ENCODE assay signal across 14 cellular contexts in genomic region chr2:223314831-223315230, GRCh38.
"Had no signal": no experiment of that assay in that cellular context is flagged by ENCODE, and none has a peak within 500 bp of the region (broad histone marks: within the 10 kb centered on the region; RNA-seq: fewer than 3 reads in every experiment).

No MANE protein-coding gene starts in this region.

- H3K4me3 ChIP-seq: cardiac muscle cell, suprapubic skin, upper lobe of left lung had no signal

- DNase-seq: activated CD8-positive, alpha-beta memory T cell treated with anti-CD3 and anti-CD28 coated beads, Interleukin-2, amount 50 U/mL, for 4 hours; activated CD8-positive, alpha-beta T cell treated with anti-CD3 and anti-CD28 coated beads for 36 hours; activated gamma-delta T cell treated with Interleukin-2 at 50 U/mL for 16 hours; activated naive CD8-positive, alpha-beta T cell treated with anti-CD3 and anti-CD28 coated beads for 36 hours; activated T-cell treated with anti-CD3 and anti-CD28 coated beads, Interleukin-2, amount 50 U/mL, for 72 hours; islet precursor cell; left ventricle myocardium superior; mesendoderm; stimulated activated CD4-positive, alpha-beta T cell treated with anti-CD3 and anti-CD28 coated beads, Interleukin-2, amount 100 ng/mL, for 48 hours; stimulated activated naive CD8-positive, alpha-beta T cell treated with anti-CD3 and anti-CD28 coated beads, Interleukin-15, Interleukin-2, amounts not matched to agents 100 U/mL and 50 U/mL, for 24 hours; T-helper 9 cell; upper lobe of left lung had no signal

- H3K27me3 ChIP-seq: cardiac muscle cell, suprapubic skin, upper lobe of left lung had no signal

- H3K27ac ChIP-seq: cardiac muscle cell, suprapubic skin, upper lobe of left lung had no signal

- H3K9me3 ChIP-seq: upper lobe of left lung had no signal

- H3K9me3 Mint-ChIP-seq: activated CD8-positive, alpha-beta T cell treated with anti-CD3 and anti-CD28 coated beads for 36 hours; activated naive CD8-positive, alpha-beta T cell treated with anti-CD3 and anti-CD28 coated beads for 36 hours had no signal

- H3K4me1 Mint-ChIP-seq: activated naive CD8-positive, alpha-beta T cell treated with anti-CD3 and anti-CD28 coated beads for 36 hours had no signal

- H3K4me1 ChIP-seq: suprapubic skin, upper lobe of left lung had no signal

- H3K27me3 Mint-ChIP-seq: activated CD8-positive, alpha-beta T cell treated with anti-CD3 and anti-CD28 coated beads for 36 hours; activated naive CD8-positive, alpha-beta T cell treated with anti-CD3 and anti-CD28 coated beads for 36 hours had no signal

- H3K4me3 Mint-ChIP-seq: activated CD8-positive, alpha-beta T cell treated with anti-CD3 and anti-CD28 coated beads for 36 hours; activated naive CD8-positive, alpha-beta T cell treated with anti-CD3 and anti-CD28 coated beads for 36 hours; activated T-cell treated with anti-CD3 and anti-CD28 coated beads, Interleukin-2, amount 50 U/mL, for 72 hours had no signal

- H3K36me3 ChIP-seq: cardiac muscle cell, suprapubic skin, upper lobe of left lung had no signal

- ATAC-seq: activated CD8-positive, alpha-beta T cell treated with anti-CD3 and anti-CD28 coated beads for 36 hours; activated T-cell treated with anti-CD3 and anti-CD28 coated beads, Interleukin-2, amount 50 U/mL, for 72 hours; left ventricle myocardium superior; stimulated activated naive CD8-positive, alpha-beta T cell treated with anti-CD3 and anti-CD28 coated beads, Interleukin-15, Interleukin-2, amounts not matched to agents 100 U/mL and 50 U/mL, for 24 hours had no signal

- H3K27ac Mint-ChIP-seq: activated CD8-positive, alpha-beta T cell treated with anti-CD3 and anti-CD28 coated beads for 36 hours; activated naive CD8-positive, alpha-beta T cell treated with anti-CD3 and anti-CD28 coated beads for 36 hours; activated T-cell treated with anti-CD3 and anti-CD28 coated beads, Interleukin-2, amount 50 U/mL, for 72 hours had no signal

- H3K36me3 Mint-ChIP-seq: activated naive CD8-positive, alpha-beta T cell treated with anti-CD3 and anti-CD28 coated beads for 36 hours had no signal
